1 cellular context compared by ENCODE assay signal in the genomic region with DNA sequence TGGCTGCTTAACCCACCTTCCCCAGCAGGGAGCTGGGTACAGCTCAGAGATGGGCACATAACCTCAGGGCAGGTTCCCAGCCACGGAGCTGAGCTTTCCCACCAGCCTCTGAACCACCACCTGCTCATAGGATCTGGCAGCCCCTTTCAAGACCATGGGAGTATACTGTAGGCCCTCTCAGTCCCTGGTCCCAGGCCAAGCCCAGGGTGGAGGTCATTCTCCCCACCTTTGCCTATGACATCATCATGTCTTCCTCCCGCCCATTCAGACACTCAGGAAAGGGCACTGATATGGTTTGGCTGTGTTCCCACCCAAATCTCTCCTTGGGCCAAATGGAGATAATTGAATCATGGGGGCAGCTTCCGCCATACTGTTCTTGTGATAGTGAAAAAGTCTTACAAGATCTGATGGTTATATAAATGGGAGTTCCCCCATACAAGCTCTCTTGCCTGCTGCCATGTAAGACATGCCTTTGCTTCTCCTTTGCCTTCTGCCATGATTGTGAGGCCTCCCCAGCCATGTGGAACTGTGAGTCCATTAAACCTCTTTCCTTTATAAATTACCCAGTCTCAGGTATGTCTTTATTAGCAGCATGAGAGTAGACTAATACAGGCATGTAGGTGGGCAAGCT.
TF ChIP-seq lines count a peak whose summit lies in the region.

No MANE protein-coding gene starts in this region.

TF ChIP-seq in endothelial cell of umbilical vein, 7 proteins besides CTCF, POLR2A, EP300 and RAD21:
- TF ChIP-seq GATA2 (IDR thresholded peaks at IDR 0.05; ENCODE audit: insufficient read depth, insufficient read length, low read depth, low read length) (peak; percentile 67), JUN (IDR thresholded peaks at IDR 0.05; ENCODE audit: borderline replicate concordance, insufficient read depth, insufficient read length, low read depth) (peak; percentile 25)
TF ChIP-seq in endothelial cell of umbilical vein: peak in this region for 2; not testable (repeated sequence) for 5.
